ENCODE assay signal across 1 cellular context in the genomic region with DNA sequence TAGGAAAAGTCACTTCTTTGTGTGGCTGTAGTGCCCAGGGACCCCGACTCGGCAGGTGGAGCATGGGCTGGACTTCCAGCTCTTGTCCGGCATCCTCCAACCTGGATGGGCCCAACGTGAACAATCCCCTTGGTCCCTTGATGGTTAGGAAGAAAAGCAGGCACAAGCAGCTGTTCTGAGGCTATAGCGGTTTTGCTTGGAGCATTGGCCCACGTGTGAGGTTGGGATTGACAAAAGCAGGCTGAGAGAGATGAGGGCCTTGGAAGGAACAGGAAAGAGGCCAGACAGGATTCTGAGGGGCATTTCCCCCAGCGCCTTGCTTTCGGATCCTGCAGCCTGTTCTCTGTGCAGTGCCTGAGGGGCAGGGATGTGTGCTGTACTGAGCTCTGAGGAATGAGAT.
TF ChIP-seq lines count a peak whose summit lies in the region.

No MANE protein-coding gene starts in this region.

TF ChIP-seq in H1, 55 proteins besides CTCF, POLR2A, EP300 and RAD21:
- TF ChIP-seq YY1 (IDR thresholded peaks at IDR 0.05; ENCODE audit: low read depth, low read length) (no peak), SIN3A (conservative IDR thresholded peaks at IDR 0.05 in 1 of 2, IDR thresholded peaks at IDR 0.05 in 1 of 2; ENCODE audit: low read depth in 1 of 2, low read length in 2 of 2) (no peak), EZH2 (IDR thresholded peaks at IDR 0.05; ENCODE audit: low read depth, low read length, severe bottlenecking) (no peak), GTF2F1 (IDR thresholded peaks at IDR 0.05; ENCODE audit: borderline replicate concordance, low read depth, low read length) (no peak), CBX5 (IDR thresholded peaks at IDR 0.05; ENCODE audit: low read depth, low read length) (no peak), JUN (IDR thresholded peaks at IDR 0.05; ENCODE audit: low read depth, low read length) (no peak), RNF2 (IDR thresholded peaks at IDR 0.05; ENCODE audit: borderline replicate concordance, low read depth, low read length, missing control alignments, poor library complexity, severe bottlenecking) (no peak), MAFK (IDR thresholded peaks at IDR 0.05; ENCODE audit: low read depth, low read length) (no peak), JUND (IDR thresholded peaks at IDR 0.05; ENCODE audit: low read length) (no peak), EGR1 (IDR thresholded peaks at IDR 0.05; ENCODE audit: borderline replicate concordance, low read depth, low read length) (no peak), RFX5 (IDR thresholded peaks at IDR 0.05; ENCODE audit: borderline replicate concordance, low read depth, low read length) (no peak), HDAC2 (IDR thresholded peaks at IDR 0.05; ENCODE audit: borderline replicate concordance in 1 of 2, low read depth in 2 of 2, low read length in 2 of 2) (no peak), CREB1 (IDR thresholded peaks at IDR 0.05) (no peak), TEAD4 (IDR thresholded peaks at IDR 0.05; ENCODE audit: low read depth, low read length) (no peak), KDM5A (IDR thresholded peaks at IDR 0.05; ENCODE audit: low read length) (no peak), TAF1 (IDR thresholded peaks at IDR 0.05; ENCODE audit: low read depth, low read length) (no peak)
TF ChIP-seq in H1: peak in this region for 0.
